21 cellular contexts compared by ENCODE assay signal in the genomic region with DNA sequence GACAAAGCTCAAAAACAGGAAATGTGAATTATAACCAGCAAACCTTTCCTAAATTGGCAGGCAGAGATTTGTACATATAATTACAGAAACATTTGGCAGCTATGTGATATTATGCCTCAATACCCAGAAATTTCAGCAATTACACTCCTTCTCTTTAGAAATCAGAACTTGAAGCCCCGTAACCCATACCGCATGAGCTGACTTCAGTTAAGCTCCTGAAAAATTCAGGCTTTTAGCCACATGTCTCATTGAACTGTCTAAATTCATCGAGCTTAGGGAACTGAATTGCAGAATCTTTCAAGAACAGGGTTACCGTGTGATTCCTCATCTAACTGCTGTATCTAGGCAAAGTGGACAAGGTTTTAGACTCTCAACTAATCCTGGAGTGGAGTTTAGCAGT.
"Had no signal": no experiment of that assay in that cellular context is flagged by ENCODE, and none has a peak within 500 bp of the region (broad histone marks: within the 10 kb centered on the region; RNA-seq: fewer than 3 reads in every experiment).

No MANE protein-coding gene starts in this region.

- DNase-seq: natural killer cell; nucleus accumbens; pancreas; retina; right cardiac atrium; right lobe of liver; sigmoid colon; small intestine; stimulated activated CD4-positive, alpha-beta T cell treated with anti-CD3 and anti-CD28 coated beads, Interleukin-15, amount 100 ng/mL, for 24 hours; stimulated activated CD4-positive, alpha-beta T cell treated with anti-CD3 and anti-CD28 coated beads, Interleukin-2, amount 100 ng/mL, for 24 hours; stimulated activated CD4-positive, alpha-beta T cell treated with anti-CD3 and anti-CD28 coated beads, Interleukin-2, amount 100 ng/mL, for 48 hours; stimulated activated CD4-positive, alpha-beta T cell treated with anti-CD3 and anti-CD28 coated beads, Interleukin-4, amount 100 ng/mL, for 24 hours; stimulated activated naive B cell treated with anti-CD40 and anti-IgM and Interleukin-4, amounts not matched to agents 10 μg/mL and 1 μg/mL and 100 μg/mL, for 72 hours; stimulated activated naive CD4-positive, alpha-beta T cell treated with Interleukin-2 at 50 U/mL for 16 hours; stomach; thyroid gland; upper lobe of left lung had no signal

- H3K4me3 ChIP-seq: pancreas, prostate gland, right lobe of liver, sigmoid colon, stomach, thoracic aorta, thyroid gland, tibial nerve, upper lobe of left lung, vagina had no signal
